Comparison of ENCODE assay signal across 1 cellular context in genomic region chr16:2786826-2787151, GRCh38.
TF ChIP-seq lines count a peak whose summit lies in the region.

No MANE protein-coding gene starts in this region.

TF ChIP-seq in K562, 482 proteins besides CTCF, POLR2A, EP300 and RAD21:
- no peak for TF ChIP-seq PML (IDR thresholded peaks at IDR 0.05; ENCODE audit: low read length)
- TF ChIP-seq ZNF263 (CRISPR knock-in tag; IDR thresholded peaks at IDR 0.05; ENCODE audit: borderline replicate concordance) = peak; percentile 85
